ENCODE assay signal across 24 cellular contexts in the genomic region with DNA sequence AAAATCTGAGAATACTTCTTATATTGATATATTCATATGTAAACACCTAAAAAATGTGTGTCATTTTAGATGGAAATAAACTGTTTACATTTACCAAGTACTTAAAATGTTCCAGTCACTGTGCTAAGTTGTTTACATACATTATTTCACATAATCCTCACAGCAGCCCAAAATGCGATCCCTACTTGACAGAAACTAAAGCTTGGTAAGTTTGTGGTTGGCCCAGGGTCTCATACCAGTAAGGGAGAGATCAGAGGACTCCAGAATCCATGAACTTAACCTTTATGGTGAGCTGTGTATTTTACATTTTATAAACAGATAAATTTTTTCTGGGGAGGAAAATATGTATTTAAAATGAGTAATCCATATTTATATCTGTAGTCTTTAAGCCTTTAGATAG.
"Had no signal": no experiment of that assay in that cellular context is flagged by ENCODE, and none has a peak within 500 bp of the region (broad histone marks: within the 10 kb centered on the region; RNA-seq: fewer than 3 reads in every experiment).

No MANE protein-coding gene starts in this region.

- H3K27ac ChIP-seq: ascending aorta, breast epithelium, cardiac muscle cell, gastroesophageal sphincter, heart right ventricle had no signal

- H3K4me3 ChIP-seq: ascending aorta, breast epithelium, cardiac muscle cell, gastroesophageal sphincter, heart right ventricle had no signal

- DNase-seq: activated CD4-positive, alpha-beta memory T cell treated with anti-CD3 and anti-CD28 coated beads, Interleukin-2, amount 10 ng/mL, durations not matched to agents 7 days and 5 days; activated CD4-positive, alpha-beta T cell treated with anti-CD3 and anti-CD28 coated beads for 4 hours; activated CD4-positive, alpha-beta T cell treated with anti-CD3 and anti-CD28 coated beads, Interleukin-2, amount 10 ng/mL, durations not matched to agents 7 days and 5 days; activated CD4-positive, alpha-beta T cell treated with anti-CD3 and anti-CD28 coated beads, Interleukin-2, amount 50 U/mL, for 4 hours; activated CD4-positive, CD25-positive, alpha-beta regulatory T cell; activated CD4-positive, CD25-positive, alpha-beta regulatory T cell treated with anti-CD3 and anti-CD28 coated beads, Interleukin-2, amount 50 U/mL, for 72 hours; activated CD8-positive, alpha-beta memory T cell treated with anti-CD3 and anti-CD28 coated beads, Interleukin-2, amount 50 U/mL, for 48 hours; activated gamma-delta T cell; activated naive CD4-positive, alpha-beta T cell; activated naive CD4-positive, alpha-beta T cell treated with anti-CD3 and anti-CD28 coated beads, Interleukin-2, amount 10 ng/mL, durations not matched to agents 7 days and 5 days; activated naive CD8-positive, alpha-beta T cell treated with anti-CD3 and anti-CD28 coated beads, Interleukin-2, amount 10 ng/mL, durations not matched to agents 7 days and 5 days; activated T-cell treated with anti-CD3 and anti-CD28 coated beads for 4 hours; activated T-cell treated with anti-CD3 and anti-CD28 coated beads, Interleukin-2, amount 50 U/mL, for 24 hours; activated T-cell treated with anti-CD3 and anti-CD28 coated beads, Interleukin-2, amount 50 U/mL, for 72 hours; cortex of kidney; dermis blood vessel endothelial cell; effector CD4-positive, alpha-beta T cell; foreskin melanocyte; heart right ventricle; T-helper 2 cell had no signal

- H3K4me1 ChIP-seq: ascending aorta, breast epithelium had no signal

- H3K27me3 ChIP-seq: ascending aorta, breast epithelium, cardiac muscle cell, gastroesophageal sphincter, heart right ventricle had no signal

- H3K36me3 ChIP-seq: ascending aorta, breast epithelium, cardiac muscle cell, gastroesophageal sphincter, heart right ventricle had no signal

- H3K9me3 ChIP-seq: ascending aorta, breast epithelium, gastroesophageal sphincter, heart right ventricle had no signal
